Comparison of ENCODE assay signal across 8 cellular contexts in genomic region chr4:25913851-25914669, GRCh38. TPM values are rescaled to one million over a fixed set of nuclear protein-coding genes. Genes with fewer than 3 reads are reported as not detected.
DNase-seq lines count a peak whose midpoint lies in the region; FAIRE-seq and TF ChIP-seq lines count a peak whose summit lies in the region.

SMIM20 (plus strand) TSS chr4:25914220; CDS start chr4:25914314, 94 bp downstream.

- H3K36me3 ChIP-seq in neural cell (ENCODE audit: insufficient read depth, low read length) (no peaks in the 10 kb centered on the region), stomach (peaks cover 0 to 4% (median 0%) of the 10 kb centered on the region in 4 donors)

- H3K4me2 ChIP-seq in neural cell (ENCODE audit: low read length): peak within 1 kb of the TSS; percentile 56

- no peak for FAIRE-seq in H54 (lab: Jason Lieb, UNC)

- TF ChIP-seq POLR2A in H54 (IDR thresholded peaks at IDR 0.05; ENCODE audit: low read depth, low read length) (peak; percentile 38; the same call in 1 of the 2 replicates), Raji (IDR thresholded peaks at IDR 0.05; ENCODE audit: insufficient read depth, low read depth, low read length) (peak; percentile 84), stomach (IDR thresholded peaks at IDR 0.05) (peak in 1 of 4 donors; percentile 5)

- H3K9ac ChIP-seq in neural cell (ENCODE audit: low read length): peak within 1 kb of the TSS; percentile 79

- peak; percentile 48 for TF ChIP-seq RAD21 in neural cell (conservative IDR thresholded peaks at IDR 0.05)

- H3K4me1 ChIP-seq in stomach: peaks cover 15 to 25% (median 20%) of the 10 kb centered on the region in 4 donors

- no peak for TF ChIP-seq CTCF in fibroblast of the aortic adventitia (IDR thresholded peaks at IDR 0.05; ENCODE audit: insufficient read depth, low read length)
- TF ChIP-seq CTCF in neural cell (IDR thresholded peaks at IDR 0.05; ENCODE audit: poor library complexity, severe bottlenecking): no peak
- TF ChIP-seq CTCF in stomach (IDR thresholded peaks at IDR 0.05): peak in 1 of 7 experiments; percentile 9

- H3K27me3 ChIP-seq in neural cell (ENCODE audit: insufficient read depth, low read depth, low read length) (no peaks in the 10 kb centered on the region), stomach (no peaks in the 10 kb centered on the region)

- TF ChIP-seq EP300 in neural cell (conservative IDR thresholded peaks at IDR 0.05; ENCODE audit: poor library complexity, severe bottlenecking): no peak
- TF ChIP-seq EP300 in stomach (IDR thresholded peaks at IDR 0.05): no peak

- H3K79me2 ChIP-seq in neural cell (replicated peaks; ENCODE audit: insufficient read depth, low read length): no peaks in the 10 kb centered on the region

- peak within 1 kb of the TSS; percentile 78 for H2AFZ ChIP-seq in neural cell (ENCODE audit: low read depth, low read length)

- DNase-seq in G401 (ENCODE audit: low spot score): peak; percentile 97
- peak; percentile 74 for DNase-seq in H54 (ENCODE audit: insufficient read length, low spot score)
- DNase-seq in LoVo (ENCODE audit: low spot score): peak; percentile 92
- DNase-seq in activated effector memory CD4-positive, alpha-beta T cell treated with anti-CD3 and anti-CD28 coated beads, Interleukin-2, amount 50 U/mL, for 16 hours: peak; percentile 95
- DNase-seq in fibroblast of the aortic adventitia (ENCODE audit: low read depth): peak; percentile 91
- DNase-seq in stomach: peak; percentile 92

- H3K4me3 ChIP-seq in fibroblast of the aortic adventitia (ENCODE audit: low read depth, low read length) (peak within 1 kb of the TSS; percentile 91), neural cell (ENCODE audit: low read length) (peak within 1 kb of the TSS; percentile 72), stomach (peak within 1 kb of the TSS; percentile 53 to 72 (median 66))

- H3K9me2 ChIP-seq in neural cell (ENCODE audit: insufficient read depth, low read length): no peaks in the 10 kb centered on the region

- 0 to 3% (median 1%) methylated on average over 42 to 57 of the region's 57 CpGs for WGBS in stomach, 5 donors

- no peaks in the 10 kb centered on the region for H3F3A ChIP-seq in neural cell (ENCODE audit: insufficient read depth, low read length, poor library complexity, severe bottlenecking)

- H3K27ac ChIP-seq in neural cell (ENCODE audit: low read length) (peak within 1 kb of the TSS; percentile 57), stomach (peak within 1 kb of the TSS; percentile 85 to 95 (median 92))

- H4K20me1 ChIP-seq in neural cell (ENCODE audit: insufficient read depth): no peaks in the 10 kb centered on the region

- in situ Hi-C loops in G401 (cut with HindIII; ENCODE audit: low sequenced_read_pairs): no loop called here

- intact Hi-C loops in stomach (cut with DNase I; ENCODE audit: low total_unique reads): no loop called here

- H3K9me3 ChIP-seq in neural cell (ENCODE audit: low read length) (no peaks in the 10 kb centered on the region), stomach (no peaks in the 10 kb centered on the region)

TF ChIP-seq in neural cell, 6 proteins besides CTCF, POLR2A, EP300 and RAD21:
- TF ChIP-seq MXI1 (conservative IDR thresholded peaks at IDR 0.05; ENCODE audit: poor library complexity, severe bottlenecking) (peak; percentile 57), SMC3 (conservative IDR thresholded peaks at IDR 0.05; ENCODE audit: poor library complexity) (peak; percentile 12), REST (IDR thresholded peaks at IDR 0.05; ENCODE audit: borderline replicate concordance) (no peak), EZH2 (IDR thresholded peaks at IDR 0.05; ENCODE audit: borderline replicate concordance, insufficient read depth, low read length, poor library complexity, severe bottlenecking) (no peak), POLR2AphosphoS5 (IDR thresholded peaks at IDR 0.05) (peak; percentile 87)

RNA-seq across cellular contexts. Expression of gene SMIM20, which starts in this region (rescaled TPM):
- 99.6 and 111 TPM in 2 replicates for total RNA-seq in G401 (2014; rRNA removed; shearing (Covaris generic))
- total RNA-seq in fibroblast of the aortic adventitia (ENCODE audit: low replicate concordance) (40.3 and 46.0 TPM in 2 replicates), stomach (10 to 100 TPM in 4 of 5 donors, not detected in 1; 19.4 to 85.3 (median 36.8) TPM)
- polyA plus RNA-seq in neural cell (19.1 and 27.0 TPM in 2 replicates), stomach (10 to 100 TPM; 43.8 to 85.1 (median 60.3) TPM)
- 9.8 and 10.0 TPM in 2 replicates for polyA minus RNA-seq in neural cell

Comparison
In these comparisons a context has a peak if more than half of its experiments do, and no peak if none do; other contexts are left out.
1. Peak in every context shown above with its lines: DNase-seq, H3K4me3 ChIP-seq and H3K27ac ChIP-seq.